1 cellular context compared by ENCODE assay signal in genomic region chr1:161725888-161726630, GRCh38.
TF ChIP-seq lines count a peak whose summit lies in the region.

No MANE protein-coding gene starts in this region.

TF ChIP-seq in K562, 482 proteins besides CTCF, POLR2A, EP300 and RAD21 (continued from another document and continues in another):
- TF ChIP-seq CLOCK (CRISPR knock-in tag; IDR thresholded peaks at IDR 0.05; ENCODE audit: borderline replicate concordance): no peak
- TF ChIP-seq ARID3B (CRISPR knock-in tag; IDR thresholded peaks at IDR 0.05; ENCODE audit: borderline replicate concordance): 0 out of 2 replicates have a peak, but pooled peaks have one; percentile 63
- TF ChIP-seq RB1 (IDR thresholded peaks at IDR 0.05; ENCODE audit: low read depth): no peak
- peak; percentile 71 for TF ChIP-seq NR2C2 (CRISPR knock-in tag; IDR thresholded peaks at IDR 0.05)
- no peak for TF ChIP-seq NR2C2 (tag; IDR thresholded peaks at IDR 0.05)
- no peak for TF ChIP-seq ZNF347 (CRISPR knock-in tag; IDR thresholded peaks at IDR 0.05; ENCODE audit: low read depth)
- no peak for TF ChIP-seq TAF7 (tag; IDR thresholded peaks at IDR 0.05)
- TF ChIP-seq ZEB2 (IDR thresholded peaks at IDR 0.05): no peak
- no peak for TF ChIP-seq OTX1 (CRISPR knock-in tag; IDR thresholded peaks at IDR 0.05)
- no peak for TF ChIP-seq GTF2E2 (tag; IDR thresholded peaks at IDR 0.05)
- no peak for TF ChIP-seq KDM5B (IDR thresholded peaks at IDR 0.05; ENCODE audit: insufficient replicate concordance, low read depth, low read length)
- TF ChIP-seq SLC30A9 (CRISPR knock-in tag; IDR thresholded peaks at IDR 0.05): no peak
- TF ChIP-seq ETV5 (CRISPR knock-in tag; IDR thresholded peaks at IDR 0.05; ENCODE audit: low read depth): no peak
- no peak for TF ChIP-seq ATF2 (CRISPR knock-in tag; IDR thresholded peaks at IDR 0.05)
- 0 out of 2 replicates have a peak, but pooled peaks have one; percentile 65 for TF ChIP-seq ZNF644 (tag; IDR thresholded peaks at IDR 0.05; ENCODE audit: low read depth)
- no peak for TF ChIP-seq ID3 (CRISPR knock-in tag; IDR thresholded peaks at IDR 0.05)
- TF ChIP-seq ID3 (tag; IDR thresholded peaks at IDR 0.05): no peak
- no peak for TF ChIP-seq ZBTB11 (CRISPR knock-in tag; IDR thresholded peaks at IDR 0.05)
- no peak for TF ChIP-seq POLR3G (IDR thresholded peaks at IDR 0.05; ENCODE audit: extremely low read depth, insufficient read length, insufficient replicate concordance)
- TF ChIP-seq PCBP1 (IDR thresholded peaks at IDR 0.05; ENCODE audit: low read depth, low read length, poor library complexity, severe bottlenecking): no peak
- 0 out of 2 replicates have a peak, but pooled peaks have one; percentile 8 for TF ChIP-seq ZNF175 (CRISPR knock-in tag; IDR thresholded peaks at IDR 0.05; ENCODE audit: low read depth)
- 0 out of 2 replicates have a peak, but pooled peaks have one; percentile 38 for TF ChIP-seq ZSCAN32 (CRISPR knock-in tag; IDR thresholded peaks at IDR 0.05)
- TF ChIP-seq CCNT2 (IDR thresholded peaks at IDR 0.05; ENCODE audit: borderline replicate concordance, extremely low read depth, insufficient read length, low read depth, low read length): no peak
- TF ChIP-seq SMARCC2 (IDR thresholded peaks at IDR 0.05; ENCODE audit: low read depth): no peak
- no peak for TF ChIP-seq IFI16 (CRISPR knock-in tag; IDR thresholded peaks at IDR 0.05)
- TF ChIP-seq ZFP91 (CRISPR knock-in tag; IDR thresholded peaks at IDR 0.05): 0 out of 2 replicates have a peak, but pooled peaks have one; percentile 68
- no peak for TF ChIP-seq ZKSCAN3 (CRISPR knock-in tag; IDR thresholded peaks at IDR 0.05)
- TF ChIP-seq NRF1 (conservative IDR thresholded peaks at IDR 0.05 in 1 of 2, IDR thresholded peaks at IDR 0.05 in 1 of 2): no peak; a peak in 1 of 4 replicates
- TF ChIP-seq ZNF318 (IDR thresholded peaks at IDR 0.05; ENCODE audit: borderline replicate concordance in 1 of 2, low read depth in 1 of 2): no peak
- 0 out of 2 replicates have a peak, but pooled peaks have one; percentile 78 for TF ChIP-seq HNRNPL (IDR thresholded peaks at IDR 0.05; ENCODE audit: low read depth, low read length)
- no peak for TF ChIP-seq MED1 (CRISPR knock-in tag; IDR thresholded peaks at IDR 0.05; ENCODE audit: borderline replicate concordance)
- TF ChIP-seq RFX1 (IDR thresholded peaks at IDR 0.05): no peak
- no peak; the same call in 1 of the 2 replicates for TF ChIP-seq MAX (CRISPR knock-in tag; IDR thresholded peaks at IDR 0.05)
- TF ChIP-seq ZNF398 (CRISPR knock-in tag; IDR thresholded peaks at IDR 0.05): no peak
- peak in 1 of 2 experiments; percentile 43; a peak in 1 of 4 replicates for TF ChIP-seq KDM4B (IDR thresholded peaks at IDR 0.05; ENCODE audit: borderline replicate concordance in 2 of 2, low read depth in 1 of 2)
- no peak for TF ChIP-seq POLR3A (IDR thresholded peaks at IDR 0.05; ENCODE audit: borderline replicate concordance, extremely low read depth, insufficient read depth, insufficient read length)
- no peak for TF ChIP-seq PHF8 (IDR thresholded peaks at IDR 0.05; ENCODE audit: borderline replicate concordance, low read length)
- TF ChIP-seq ZNF121 (CRISPR knock-in tag; conservative IDR thresholded peaks at IDR 0.05): no peak
- no peak for TF ChIP-seq RBM39 (optimal IDR thresholded peaks at IDR 0.05; ENCODE audit: low read depth, low read length)
